Comparison of ENCODE assay signal across 13 cellular contexts in the genomic region with DNA sequence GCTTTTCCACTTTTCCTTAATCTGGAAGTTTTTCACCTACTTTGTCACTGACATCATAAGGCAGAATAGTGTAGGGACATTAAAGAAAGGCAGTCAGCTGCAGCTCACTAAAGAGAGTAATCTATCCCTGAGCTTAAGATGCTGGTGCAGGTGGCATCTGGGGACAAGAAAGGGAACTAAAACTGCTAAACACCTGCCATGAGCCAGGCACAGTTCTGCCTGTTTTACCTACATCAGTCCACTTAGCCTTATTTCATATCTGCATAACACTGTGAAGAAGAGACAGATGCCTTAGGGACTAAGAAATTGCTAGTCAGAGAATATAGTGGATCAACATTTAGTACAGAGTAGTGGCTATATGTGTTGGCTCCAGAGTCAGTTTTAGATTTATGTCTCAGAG.
DNase-seq lines count a peak whose midpoint lies in the region; ATAC-seq and TF ChIP-seq lines count a peak whose summit lies in the region.
"Had no signal": no experiment of that assay in that cellular context is flagged by ENCODE, and none has a peak within 500 bp of the region (broad histone marks: within the 10 kb centered on the region; RNA-seq: fewer than 3 reads in every experiment).

No MANE protein-coding gene starts in this region.

- ATAC-seq in GM19395 (IDR thresholded peaks at IDR 0.05; ENCODE audit: unreplicated experiment): peak; percentile 96
- ATAC-seq in HG02759 (IDR thresholded peaks at IDR 0.05; ENCODE audit: unreplicated experiment): peak; percentile 95
- peak; percentile 83 for ATAC-seq in HG03457 (IDR thresholded peaks at IDR 0.05; ENCODE audit: unreplicated experiment)
- ATAC-seq: lower lobe of right lung had no signal

- CTCF ChIA-PET in GM10248 (lab: Yijun Ruan, JAX) (no interaction called here), HEK293T (lab: Yijun Ruan, JAX) (no interaction called here)

- TF ChIP-seq CTCF in GM10248 (IDR thresholded peaks at IDR 0.05; ENCODE audit: control extremely low read depth, extremely low read depth, low read depth, missing control alignments): no peak

- POLR2A ChIA-PET in GM10248 (lab: Yijun Ruan, JAX) (no interaction called here), HEK293T (lab: Yijun Ruan, JAX) (no interaction called here)

- DNase-seq in GM10248 (ENCODE audit: extremely low spot score): peak; percentile 12
- DNase-seq in CD1c-positive myeloid dendritic cell (ENCODE audit: extremely low spot score): no peak
- DNase-seq in superior temporal gyrus (ENCODE audit: extremely low spot score): no peak
- DNase-seq in NCI-H748 treated with DMSO at 0.1 percent for 48 hours (lab: John Stamatoyannopoulos, UW): no peak
- no peak for DNase-seq in HEK293T (ENCODE audit: extremely low spot score)
- DNase-seq: activated T-cell treated with anti-CD3 and anti-CD28 coated beads, Interleukin-2, amount 50 U/mL, for 48 hours; lower lobe of right lung; NCI-H2081 treated with DMSO at 0.1 percent for 48 hours; ovary; stimulated activated naive CD4-positive, alpha-beta T cell had no signal

TF ChIP-seq in HEK293T, 16 proteins besides CTCF, POLR2A, EP300 and RAD21:
- no peak for TF ChIP-seq SP1 (IDR thresholded peaks at IDR 0.05)
- TF ChIP-seq HDGF (IDR thresholded peaks at IDR 0.05; ENCODE audit: borderline replicate concordance): no peak
- TF ChIP-seq SUZ12 (IDR thresholded peaks at IDR 0.05): no peak
- TF ChIP-seq ZNF384 (IDR thresholded peaks at IDR 0.05): no peak
- TF ChIP-seq ARNT (IDR thresholded peaks at IDR 0.05): no peak
- no peak for TF ChIP-seq FOXA1 (IDR thresholded peaks at IDR 0.05)
- no peak for TF ChIP-seq FOXM1 (IDR thresholded peaks at IDR 0.05; ENCODE audit: borderline replicate concordance)
- no peak for TF ChIP-seq L3MBTL2 (conservative IDR thresholded peaks at IDR 0.05)
- no peak for TF ChIP-seq BHLHE40 (IDR thresholded peaks at IDR 0.05; ENCODE audit: borderline replicate concordance)
